10 cellular contexts compared by ENCODE assay signal in genomic region chr14:102262894-102263462, GRCh38. TPM values are rescaled to one million over a fixed set of nuclear protein-coding genes. Genes with fewer than 3 reads are reported as not detected.
DNase-seq lines count a peak whose midpoint lies in the region; ATAC-seq, FAIRE-seq and TF ChIP-seq lines count a peak whose summit lies in the region.
"Had no signal": no experiment of that assay in that cellular context is flagged by ENCODE, and none has a peak within 500 bp of the region (broad histone marks: within the 10 kb centered on the region; RNA-seq: fewer than 3 reads in every experiment).

No MANE protein-coding gene starts in this region.

- no peak overlapping the region for H3K4me2 ChIP-seq in K562 (ENCODE audit: insufficient read depth, low read length)

- no peaks in the 10 kb centered on the region for H3K9me1 ChIP-seq in K562 (ENCODE audit: control insufficient read depth, insufficient read depth, low read length)

- H3K9me3 ChIP-seq in K562 (replicated peaks; ENCODE audit: control insufficient read depth, insufficient read depth, low read depth, low read length), result no peaks in the 10 kb centered on the region
- H3K9me3 ChIP-seq: upper lobe of left lung had no signal

- TF ChIP-seq RAD21 in K562 (CRISPR knock-in tag; conservative IDR thresholded peaks at IDR 0.05 in 1 of 2, IDR thresholded peaks at IDR 0.05 in 1 of 2), result no peak

- H3K4me3 ChIP-seq in K562, result no peak overlapping the region
- H3K4me3 ChIP-seq: upper lobe of left lung had no signal

- ATAC-seq in K562 (no peak; the same call in 2 of the 3 replicates), HG03520 (IDR thresholded peaks at IDR 0.05; ENCODE audit: unreplicated experiment) (no peak), GM18511 (IDR thresholded peaks at IDR 0.05; ENCODE audit: unreplicated experiment) (no peak), HG03097 (IDR thresholded peaks at IDR 0.05; ENCODE audit: low FRiP score, unreplicated experiment) (no peak)

- no peak for FAIRE-seq in K562 (lab: Jason Lieb, UNC)

- BruUV-seq in K562 (replicated peaks; lab: Mats Ljungman, UMichigan), result no TSS peak

- H2AFZ ChIP-seq in K562 (ENCODE audit: low read depth, low read length), result no peak overlapping the region

- no peaks in the 10 kb centered on the region for H3K36me3 ChIP-seq in K562 (ENCODE audit: control insufficient read depth, insufficient read depth, low read length)
- H3K36me3 ChIP-seq: upper lobe of left lung had no signal

- TF ChIP-seq CTCF in K562 (IDR thresholded peaks at IDR 0.05 in 2 of 3, conservative IDR thresholded peaks at IDR 0.05 in 1 of 3; ENCODE audit: insufficient read depth in 2 of 3, low read depth in 1 of 3, low read length in 3 of 3), result no peak

- peaks cover 7 to 9% of the 10 kb centered on the region in 2 experiments; a peak in 4 of 5 replicates for H3K4me1 ChIP-seq in K562 (replicated peaks in 1 of 2; ENCODE audit: control insufficient read depth in 2 of 2, insufficient read depth in 2 of 2, low read length in 2 of 2)
- H3K4me1 ChIP-seq: upper lobe of left lung had no signal

- CTCF ChIA-PET in K562 (lab: Yijun Ruan, JAX; ENCODE audit: low intra/inter-chr PET ratio), result no interaction called here

- intact Hi-C loops in K562 (cut with micrococcal nuclease), result no loop called here

- no peaks in the 10 kb centered on the region for H3K79me2 ChIP-seq in K562 (ENCODE audit: control insufficient read depth, insufficient read depth, low read length)

- no peak for TF ChIP-seq POLR2A in K562 (conservative IDR thresholded peaks at IDR 0.05)

- POLR2A ChIA-PET in K562 (lab: Yijun Ruan, JAX), result no interaction called here

- in situ Hi-C loops in K562 (cut with MboI), result no loop called here

- DNase-seq in DMS 273 (lab: John Stamatoyannopoulos, UW; ENCODE audit: unreplicated experiment) (peak; percentile 95), NCI-H1436 (lab: John Stamatoyannopoulos, UW) (peak; percentile 45), K562 (ENCODE audit: extremely low read depth in 1 of 4, low spot score in 3 of 4) (no peak), kidney glomerular epithelial cell (lab: John Stamatoyannopoulos, UW) (peak; percentile 32), GOT3 (lab: John Stamatoyannopoulos, UW) (no peak)
- DNase-seq: activated naive CD4-positive, alpha-beta T cell treated with anti-CD3 and anti-CD28 coated beads, Interleukin-2, amount 50 U/mL, for 16 hours had no signal

- 79% methylated on average over 7 of the region's 7 CpGs for WGBS in K562 (ENCODE audit: insufficient coverage, low coverage, missing lambda C conversion rate)

- H3K27ac ChIP-seq in K562 (ENCODE audit: extremely low read depth, low read depth, low read length), result no peak overlapping the region
- H3K27ac ChIP-seq: upper lobe of left lung had no signal

- no peak for TF ChIP-seq EP300 in K562 (IDR thresholded peaks at IDR 0.05; ENCODE audit: low read length)

- no peaks in the 10 kb centered on the region for H4K20me1 ChIP-seq in K562 (replicated peaks; ENCODE audit: control insufficient read depth, insufficient read depth, low read length)

- H3K27me3 ChIP-seq in K562 (ENCODE audit: control insufficient read depth in 2 of 2, insufficient read depth in 2 of 2, low read length in 2 of 2), result no peaks in the 10 kb centered on the region
- H3K27me3 ChIP-seq: upper lobe of left lung had no signal

- H3K9ac ChIP-seq in K562 (ENCODE audit: insufficient read depth in 1 of 2, low read depth in 2 of 2, low read length in 2 of 2), result peak overlapping the region in 1 of 2 experiments; percentile 31; a peak in 1 of 4 replicates

TF ChIP-seq in K562, 482 proteins besides CTCF, POLR2A, EP300 and RAD21 (continues in another document):
- TF ChIP-seq, protein P1, sequence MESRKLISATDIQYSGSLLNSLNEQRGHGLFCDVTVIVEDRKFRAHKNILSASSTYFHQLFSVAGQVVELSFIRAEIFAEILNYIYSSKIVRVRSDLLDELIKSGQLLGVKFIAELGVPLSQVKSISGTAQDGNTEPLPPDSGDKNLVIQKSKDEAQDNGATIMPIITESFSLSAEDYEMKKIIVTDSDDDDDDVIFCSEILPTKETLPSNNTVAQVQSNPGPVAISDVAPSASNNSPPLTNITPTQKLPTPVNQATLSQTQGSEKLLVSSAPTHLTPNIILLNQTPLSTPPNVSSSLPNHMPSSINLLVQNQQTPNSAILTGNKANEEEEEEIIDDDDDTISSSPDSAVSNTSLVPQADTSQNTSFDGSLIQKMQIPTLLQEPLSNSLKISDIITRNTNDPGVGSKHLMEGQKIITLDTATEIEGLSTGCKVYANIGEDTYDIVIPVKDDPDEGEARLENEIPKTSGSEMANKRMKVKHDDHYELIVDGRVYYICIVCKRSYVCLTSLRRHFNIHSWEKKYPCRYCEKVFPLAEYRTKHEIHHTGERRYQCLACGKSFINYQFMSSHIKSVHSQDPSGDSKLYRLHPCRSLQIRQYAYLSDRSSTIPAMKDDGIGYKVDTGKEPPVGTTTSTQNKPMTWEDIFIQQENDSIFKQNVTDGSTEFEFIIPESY (CRISPR knock-in tag; IDR thresholded peaks at IDR 0.05), result peak; percentile 51; the same call in 1 of the 2 replicates

RNA-seq across cellular contexts. Expression of gene MOK, which starts 42.0 kb away (rescaled TPM):
- total RNA-seq in K562 (2011; cell fraction: chromatin; rRNA removed; ENCODE audit: low replicate concordance), result 15.0 and 20.7 TPM in 2 replicates
- total RNA-seq in K562 (2011; cell fraction: nucleolus; rRNA removed), result 12.2 and 12.3 TPM in 2 replicates
- total RNA-seq in K562 (2011; cell fraction: nucleoplasm; rRNA removed), result 14.4 and 17.2 TPM in 2 replicates
- total RNA-seq in K562 (2014; rRNA removed) (5.8 and 7.2 TPM in 2 replicates), K562 (2014; rRNA removed; fragmentation: Illumina TruSeq; extraction: Trizol) (5.2 and 5.3 TPM in 2 replicates), K562 (2015; rRNA removed; fragmentation: Illumina TruSeq; extraction: Trizol) (4.6 and 5.3 TPM in 2 replicates), K562 (2021) (4.9 TPM in 2 replicates)
- polyA plus RNA-seq in K562 (2011; rRNA removed) (4.3 and 6.2 TPM in 2 replicates), K562 (2014; fragmentation: Illumina TruSeq; extraction: Trizol) (3.6 and 7.5 TPM in 2 replicates), K562 (2014; fragmentation: Nextera tagmentation; extraction: Ambion mirVana) (1 to 10 TPM; 1.3 to 2.5 TPM), K562 (2014; rRNA removed) (7.6 and 8.4 TPM in 2 replicates)
- polyA plus RNA-seq in K562 (2011; cell fraction: cytosol; rRNA removed), result 3.4 and 4.0 TPM in 2 replicates
- 16.6 and 29.5 TPM in 2 replicates for polyA plus RNA-seq in K562 (2011; cell fraction: nucleus; rRNA removed)
- 4.5 and 6.4 TPM in 2 replicates for polyA plus RNA-seq in K562 (2012)
- polyA minus RNA-seq in K562 (2011; rRNA and poly(A)+ RNA removed), result 4.3 TPM in 2 replicates
- polyA minus RNA-seq in K562 (2011; cell fraction: cytosol; rRNA and poly(A)+ RNA removed), result 1.1 and 3.5 TPM in 2 replicates
- 8.1 TPM in 2 replicates for polyA minus RNA-seq in K562 (2011; cell fraction: nucleus; rRNA and poly(A)+ RNA removed)

RNA-seq across cellular contexts. Expression of gene ZNF839, which starts 56.6 kb away (rescaled TPM):
- total RNA-seq in K562 (2011; cell fraction: chromatin; rRNA removed; ENCODE audit: low replicate concordance), result 28.7 and 36.1 TPM in 2 replicates
- total RNA-seq in K562 (2011; cell fraction: nucleolus; rRNA removed), result 12.0 and 18.5 TPM in 2 replicates
- total RNA-seq in K562 (2011; cell fraction: nucleoplasm; rRNA removed), result 18.0 and 21.4 TPM in 2 replicates
- total RNA-seq in K562 (2014; rRNA removed) (6.1 and 6.6 TPM in 2 replicates), K562 (2014; rRNA removed; fragmentation: Illumina TruSeq; extraction: Trizol) (5.2 and 5.3 TPM in 2 replicates), K562 (2015; rRNA removed; fragmentation: Illumina TruSeq; extraction: Trizol) (5.1 and 5.7 TPM in 2 replicates), K562 (2021) (6.6 and 8.4 TPM in 2 replicates)
- polyA plus RNA-seq in K562 (2011; rRNA removed) (7.7 and 8.4 TPM in 2 replicates), K562 (2014; fragmentation: Illumina TruSeq; extraction: Trizol) (5.1 and 6.3 TPM in 2 replicates), K562 (2014; fragmentation: Nextera tagmentation; extraction: Ambion mirVana) (1 to 10 TPM in 1 of 2 experiments, under 1 TPM in 1; 0.42 to 1.0 TPM), K562 (2014; rRNA removed) (8.4 and 8.6 TPM in 2 replicates)
- 5.6 and 5.7 TPM in 2 replicates for polyA plus RNA-seq in K562 (2011; cell fraction: cytosol; rRNA removed)
- 16.9 and 27.9 TPM in 2 replicates for polyA plus RNA-seq in K562 (2011; cell fraction: nucleus; rRNA removed)
- 4.0 and 6.3 TPM in 2 replicates for polyA plus RNA-seq in K562 (2012)
- 5.9 and 6.7 TPM in 2 replicates for polyA minus RNA-seq in K562 (2011; rRNA and poly(A)+ RNA removed)
- polyA minus RNA-seq in K562 (2011; cell fraction: cytosol; rRNA and poly(A)+ RNA removed), result 3.0 and 7.6 TPM in 2 replicates
- polyA minus RNA-seq in K562 (2011; cell fraction: nucleus; rRNA and poly(A)+ RNA removed), result 6.0 and 6.1 TPM in 2 replicates

Comparison
In these comparisons a context has a peak if more than half of its experiments do, and no peak if none do; other contexts are left out.
1. DNase-seq: peak in DMS 273 (single experiment), NCI-H1436 (single experiment) and kidney glomerular epithelial cell (single experiment); none in K562 (0 of 4) and GOT3 (single experiment).